Comparison of ENCODE assay signal across 1 cellular context in genomic region chr15:96261575-96262034, GRCh38.
A peak's percentile ranks its signal among the peaks of the same experiment; 100 is the strongest.
TF ChIP-seq lines count a peak whose summit lies in the region.

No MANE protein-coding gene starts in this region.

TF ChIP-seq in HepG2, 621 proteins besides CTCF, POLR2A, EP300 and RAD21 (continued from another document and continues in another):
- TF ChIP-seq ZNF414 (CRISPR knock-in tag; IDR thresholded peaks at IDR 0.05): no peak
- TF ChIP-seq ZNF747 (CRISPR knock-in tag; IDR thresholded peaks at IDR 0.05; ENCODE audit: borderline replicate concordance): no peak
- no peak for TF ChIP-seq ZFP91 (CRISPR knock-in tag; IDR thresholded peaks at IDR 0.05; ENCODE audit: borderline replicate concordance)
- no peak for TF ChIP-seq ADNP (CRISPR knock-in tag; IDR thresholded peaks at IDR 0.05)
- TF ChIP-seq HIVEP1 (CRISPR knock-in tag; IDR thresholded peaks at IDR 0.05): no peak
- no peak for TF ChIP-seq SRSF1 (optimal IDR thresholded peaks at IDR 0.05; ENCODE audit: low read depth, low read length)
- no peak for TF ChIP-seq CBX2 (IDR thresholded peaks at IDR 0.05; ENCODE audit: low read depth, low read length)
- TF ChIP-seq CBX2 (CRISPR knock-in tag; IDR thresholded peaks at IDR 0.05; ENCODE audit: low read depth): no peak
- no peak for TF ChIP-seq GMEB2 (CRISPR knock-in tag; IDR thresholded peaks at IDR 0.05; ENCODE audit: low read depth)
- TF ChIP-seq ZNF547 (CRISPR knock-in tag; IDR thresholded peaks at IDR 0.05): no peak
- TF ChIP-seq REXO4 (CRISPR knock-in tag; IDR thresholded peaks at IDR 0.05; ENCODE audit: borderline replicate concordance): no peak
- peak; percentile 71 for TF ChIP-seq TCF7 (IDR thresholded peaks at IDR 0.05; ENCODE audit: low read depth)
- no peak for TF ChIP-seq ETV5 (CRISPR knock-in tag; IDR thresholded peaks at IDR 0.05; ENCODE audit: borderline replicate concordance)
- TF ChIP-seq SNAPC2 (CRISPR knock-in tag; IDR thresholded peaks at IDR 0.05): no peak
- TF ChIP-seq ZNF598 (CRISPR knock-in tag; IDR thresholded peaks at IDR 0.05; ENCODE audit: borderline replicate concordance): no peak
- TF ChIP-seq ARID3A (IDR thresholded peaks at IDR 0.05; ENCODE audit: low read depth, low read length): peak; percentile 45; the same call in 1 of the 2 replicates
- no peak for TF ChIP-seq ETS1 (CRISPR knock-in tag; IDR thresholded peaks at IDR 0.05)
- TF ChIP-seq ZBTB25 (CRISPR knock-in tag; IDR thresholded peaks at IDR 0.05): no peak
- no peak for TF ChIP-seq ZNF136 (CRISPR knock-in tag; IDR thresholded peaks at IDR 0.05; ENCODE audit: low read depth)
- no peak for TF ChIP-seq ONECUT2 (CRISPR knock-in tag; IDR thresholded peaks at IDR 0.05)
- no peak for TF ChIP-seq MTA3 (CRISPR knock-in tag; IDR thresholded peaks at IDR 0.05)
- TF ChIP-seq AHDC1 (CRISPR knock-in tag; IDR thresholded peaks at IDR 0.05; ENCODE audit: borderline replicate concordance): no peak; the same call in 1 of the 2 replicates
- no peak for TF ChIP-seq POGZ (CRISPR knock-in tag; IDR thresholded peaks at IDR 0.05)
- TF ChIP-seq FOXA3 (CRISPR knock-in tag; IDR thresholded peaks at IDR 0.05): peak; percentile 67
- TF ChIP-seq PITX1 (CRISPR knock-in tag; IDR thresholded peaks at IDR 0.05): 0 out of 2 replicates have a peak, but pooled peaks have one; percentile 25
- no peak for TF ChIP-seq ZNF605 (CRISPR knock-in tag; IDR thresholded peaks at IDR 0.05)
- no peak for TF ChIP-seq MAF1 (CRISPR knock-in tag; IDR thresholded peaks at IDR 0.05; ENCODE audit: borderline replicate concordance)
- TF ChIP-seq ZNF230 (CRISPR knock-in tag; IDR thresholded peaks at IDR 0.05): no peak
- no peak for TF ChIP-seq MXD3 (CRISPR knock-in tag; IDR thresholded peaks at IDR 0.05)
- no peak for TF ChIP-seq PRMT3 (CRISPR knock-in tag; IDR thresholded peaks at IDR 0.05; ENCODE audit: borderline replicate concordance, low read depth)
- TF ChIP-seq ZNF225 (CRISPR knock-in tag; IDR thresholded peaks at IDR 0.05): no peak
- peak; percentile 66; the same call in 1 of the 2 replicates for TF ChIP-seq SOX5 (CRISPR knock-in tag; IDR thresholded peaks at IDR 0.05; ENCODE audit: borderline replicate concordance)
- TF ChIP-seq DRAP1 (CRISPR knock-in tag; IDR thresholded peaks at IDR 0.05): peak; percentile 48; the same call in 1 of the 2 replicates
- TF ChIP-seq SSRP1 (CRISPR knock-in tag; IDR thresholded peaks at IDR 0.05): no peak
- peak; percentile 53; the same call in 1 of the 2 replicates for TF ChIP-seq ERF (CRISPR knock-in tag; IDR thresholded peaks at IDR 0.05)
- no peak for TF ChIP-seq ZNF496 (CRISPR knock-in tag; IDR thresholded peaks at IDR 0.05; ENCODE audit: insufficient replicate concordance)
- no peak for TF ChIP-seq SMARCE1 (IDR thresholded peaks at IDR 0.05; ENCODE audit: borderline replicate concordance)
- no peak for TF ChIP-seq ZSCAN12 (CRISPR knock-in tag; IDR thresholded peaks at IDR 0.05)
- TF ChIP-seq MTA1 (CRISPR knock-in tag; IDR thresholded peaks at IDR 0.05; ENCODE audit: borderline replicate concordance): no peak
- no peak for TF ChIP-seq YEATS2 (CRISPR knock-in tag; IDR thresholded peaks at IDR 0.05; ENCODE audit: borderline replicate concordance)
- TF ChIP-seq EED (CRISPR knock-in tag; IDR thresholded peaks at IDR 0.05): no peak
- no peak for TF ChIP-seq PHF8 (CRISPR knock-in tag; IDR thresholded peaks at IDR 0.05)
- TF ChIP-seq TFE3 (CRISPR knock-in tag; IDR thresholded peaks at IDR 0.05): peak; percentile 82; the same call in 1 of the 2 replicates
- no peak for TF ChIP-seq MEIS1 (CRISPR knock-in tag; IDR thresholded peaks at IDR 0.05; ENCODE audit: borderline replicate concordance)
- TF ChIP-seq ZBTB3 (CRISPR knock-in tag; IDR thresholded peaks at IDR 0.05; ENCODE audit: borderline replicate concordance, low read depth): no peak
- TF ChIP-seq MED1 (CRISPR knock-in tag; IDR thresholded peaks at IDR 0.05): peak; percentile 51; the same call in 1 of the 2 replicates
- TF ChIP-seq ZNF18 (CRISPR knock-in tag; IDR thresholded peaks at IDR 0.05; ENCODE audit: insufficient replicate concordance): no peak
- no peak for TF ChIP-seq SMC3 (IDR thresholded peaks at IDR 0.05; ENCODE audit: low read length)
- TF ChIP-seq SALL1 (CRISPR knock-in tag; IDR thresholded peaks at IDR 0.05): peak; percentile 58
- TF ChIP-seq MYNN (CRISPR knock-in tag; IDR thresholded peaks at IDR 0.05; ENCODE audit: low read depth): no peak
- TF ChIP-seq MLLT10 (CRISPR knock-in tag; IDR thresholded peaks at IDR 0.05): no peak
- 0 out of 2 replicates have a peak, but pooled peaks have one; percentile 18 for TF ChIP-seq ELF3 (CRISPR knock-in tag; IDR thresholded peaks at IDR 0.05)
